Comparison of ENCODE assay signal across 8 cellular contexts in genomic region chr3:129316121-129317013, GRCh38. TPM values are rescaled to one million over a fixed set of nuclear protein-coding genes. Genes with fewer than 3 reads are reported as not detected.
A peak's percentile ranks its signal among the peaks of the same experiment; 100 is the strongest.
DNase-seq lines count a peak whose midpoint lies in the region; ATAC-seq and TF ChIP-seq lines count a peak whose summit lies in the region.

No MANE protein-coding gene starts in this region.

- H3K9me3 Mint-ChIP-seq in central memory CD8-positive, alpha-beta T cell: no peaks in the 10 kb centered on the region

- no peaks in the 10 kb centered on the region for H3K27me3 Mint-ChIP-seq in central memory CD8-positive, alpha-beta T cell

- H3K4me3 ChIP-seq in kidney epithelial cell (ENCODE audit: low read depth, low read length): peak overlapping the region; percentile 93

- peak overlapping the region; percentile 93 for H3K4me3 Mint-ChIP-seq in central memory CD8-positive, alpha-beta T cell

- peak overlapping the region; percentile 93 for H3K27ac Mint-ChIP-seq in central memory CD8-positive, alpha-beta T cell (ENCODE audit: low read depth)

- peak; percentile 40 for TF ChIP-seq CTCF in kidney epithelial cell (IDR thresholded peaks at IDR 0.05; ENCODE audit: insufficient read depth, low read length, poor library complexity, severe bottlenecking)

- peak; percentile 90 for DNase-seq in GM03348 (ENCODE audit: low spot score)
- peak; percentile 94 for DNase-seq in NCI-H2196 (lab: John Stamatoyannopoulos, UW; ENCODE audit: unreplicated experiment)
- peak; percentile 83 to 95 for DNase-seq in central memory CD8-positive, alpha-beta T cell (ENCODE audit: low spot score in 2 of 2)
- DNase-seq in kidney epithelial cell (ENCODE audit: low read depth): no peak
- DNase-seq in stimulated activated CD4-positive, alpha-beta T cell treated with anti-CD3 and anti-CD28 coated beads, Interleukin-15, amount 100 ng/mL, for 48 hours (ENCODE audit: low read depth in 2 of 2): peak; percentile 76 to 84

- peak; percentile 39 for ATAC-seq in HG02678 (IDR thresholded peaks at IDR 0.05; ENCODE audit: unreplicated experiment)
- peak; percentile 50 to 52 for ATAC-seq in activated CD4-positive, CD25-positive, alpha-beta regulatory T cell treated with anti-CD3 and anti-CD28 coated beads, Interleukin-2, amount 50 U/mL, for 24 hours
- peak; percentile 39 for ATAC-seq in central memory CD8-positive, alpha-beta T cell (replicated peaks; ENCODE audit: extremely low read depth, poor library complexity, severe bottlenecking)
- no peak for ATAC-seq in GM18867 (IDR thresholded peaks at IDR 0.05; ENCODE audit: unreplicated experiment)

- H3K36me3 ChIP-seq in kidney epithelial cell (ENCODE audit: control insufficient read depth, insufficient read depth, low read length): no peaks in the 10 kb centered on the region

- peaks cover 29% of the 10 kb centered on the region for H3K4me1 Mint-ChIP-seq in central memory CD8-positive, alpha-beta T cell

- H3K36me3 Mint-ChIP-seq in central memory CD8-positive, alpha-beta T cell (ENCODE audit: insufficient read depth): peaks cover 23% of the 10 kb centered on the region

- H3K27me3 ChIP-seq in kidney epithelial cell (ENCODE audit: control insufficient read depth, insufficient read depth, low read length): no peaks in the 10 kb centered on the region

RNA-seq across cellular contexts. Expression of gene HMCES, which starts 37.7 kb away (rescaled TPM):
- total RNA-seq in kidney epithelial cell: 30.1 and 31.4 TPM in 2 replicates
